ENCODE assay signal across 8 cellular contexts in the genomic region with DNA sequence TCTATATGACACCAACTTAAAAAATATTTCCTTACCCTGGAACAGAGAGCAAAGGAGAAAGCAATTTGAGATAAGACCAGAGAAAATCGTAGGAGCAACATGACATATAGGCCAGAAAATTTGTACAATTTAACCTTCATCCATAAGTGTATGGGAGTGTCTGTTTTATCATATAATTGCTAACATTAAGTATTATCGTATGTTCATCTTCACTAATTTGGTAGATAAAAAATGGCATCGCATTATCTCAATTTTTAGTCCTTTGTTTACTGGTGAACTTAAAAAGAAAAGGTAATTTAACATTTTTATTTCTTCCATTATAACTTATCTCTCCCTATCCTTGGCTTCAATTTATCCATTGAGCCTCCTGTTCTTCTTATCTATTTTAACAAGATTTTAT.
"Had no signal": no experiment of that assay in that cellular context is flagged by ENCODE, and none has a peak within 500 bp of the region (broad histone marks: within the 10 kb centered on the region; RNA-seq: fewer than 3 reads in every experiment).

No MANE protein-coding gene starts in this region.

- H3K9ac ChIP-seq: GM23248 had no signal

- H2AFZ ChIP-seq: GM23248 had no signal

- FAIRE-seq: H54, HTR-8/SVneo, K562 had no signal

- H3K4me3 ChIP-seq: GM23248, K562 had no signal

- DNase-seq: GM23248, GOT3, H9, HCEC 1CT, IMR-90 had no signal

- H3K27ac ChIP-seq: GM23248 had no signal
